Comparison of ENCODE assay signal across 9 cellular contexts in genomic region chr13:74040200-74040599, GRCh38.
DNase-seq lines count a peak whose midpoint lies in the region; ATAC-seq and TF ChIP-seq lines count a peak whose summit lies in the region.
"Had no signal": no experiment of that assay in that cellular context is flagged by ENCODE, and none has a peak within 500 bp of the region (broad histone marks: within the 10 kb centered on the region; RNA-seq: fewer than 3 reads in every experiment).

No MANE protein-coding gene starts in this region.

- peaks cover 4% of the 10 kb centered on the region; the same call in 1 of the 2 replicates for H3K4me1 ChIP-seq in H9 (ENCODE audit: insufficient read depth, low read length)
- H3K4me1 ChIP-seq in hepatocyte (ENCODE audit: insufficient read depth): no peaks in the 10 kb centered on the region

- H3K27ac ChIP-seq in H9 (ENCODE audit: insufficient read length, low read depth, low read length) (no peak overlapping the region), hepatocyte (no peak overlapping the region)

- no peak overlapping the region for H2BK20ac ChIP-seq in H9 (ENCODE audit: low read depth, low read length, poor library complexity, severe bottlenecking)

- H4K20me1 ChIP-seq in H9 (ENCODE audit: control insufficient read depth, insufficient read depth, insufficient read length) (no peaks in the 10 kb centered on the region), hepatocyte (ENCODE audit: insufficient read depth, poor library complexity, severe bottlenecking) (no peaks in the 10 kb centered on the region)

- TF ChIP-seq CTCF in H9 (conservative IDR thresholded peaks at IDR 0.05): peak; percentile 86
- 0 out of 2 replicates have a peak, but pooled peaks have one; percentile 3 for TF ChIP-seq CTCF in LNCaP clone FGC (IDR thresholded peaks at IDR 0.05; ENCODE audit: control insufficient read depth, extremely low read depth, insufficient read depth)
- peak; percentile 40 for TF ChIP-seq CTCF in hepatocyte (IDR thresholded peaks at IDR 0.05; ENCODE audit: poor library complexity)

- H3K9me2 ChIP-seq in hepatocyte (replicated peaks; ENCODE audit: insufficient read depth): no peaks in the 10 kb centered on the region

- no peak overlapping the region for H2BK15ac ChIP-seq in H9 (ENCODE audit: low read depth, low read length)

- no peak overlapping the region for H2BK120ac ChIP-seq in H9 (ENCODE audit: low read depth, low read length, poor library complexity, severe bottlenecking)

- H2BK5ac ChIP-seq in H9 (ENCODE audit: insufficient read length, low read length): no peak overlapping the region

- WGBS in H9 (ENCODE audit: extremely low coverage, insufficient read length, low lambda C conversion rate): no CpG with 5 or more reads among the region's 4 CpGs
- WGBS in hepatocyte (ENCODE audit: low lambda C conversion rate, missing lambda C conversion rate): 39% methylated on average over 4 of the region's 4 CpGs

- H4K5ac ChIP-seq in H9 (ENCODE audit: insufficient read length, low read depth, low read length): no peak overlapping the region

- intact Hi-C loops in activated naive CD4-positive, alpha-beta T cell treated with anti-CD3 and anti-CD28 coated beads for 36 hours (cut with micrococcal nuclease): no loop called here

- no peak overlapping the region for H3K23ac ChIP-seq in H9 (ENCODE audit: insufficient read length, low read depth, low read length)

- CTCF ChIA-PET in activated naive CD4-positive, alpha-beta T cell treated with anti-CD3 and anti-CD28 coated beads for 36 hours (lab: Charles Lee): interaction anchor here (0.5 to 1.2 kb wide), 4 partner anchors 13 to 146 kb away, joined by 3 to 5 read pairs (median 3); no protein-coding TSS in a partner anchor

- no peak overlapping the region for H2AK5ac ChIP-seq in H9 (ENCODE audit: insufficient read length, low read length)

- H3K4me3 ChIP-seq in LNCaP clone FGC (ENCODE audit: low read depth, low read length) (no peak overlapping the region), hepatocyte (no peak overlapping the region)

- H3K4ac ChIP-seq in H9 (ENCODE audit: low read depth, low read length): no peak overlapping the region

- H3K4me3 Mint-ChIP-seq in activated naive CD4-positive, alpha-beta T cell treated with anti-CD3 and anti-CD28 coated beads for 36 hours: no peak overlapping the region
- no peak overlapping the region for H3K4me3 Mint-ChIP-seq in H9
- no peak overlapping the region for H3K4me3 Mint-ChIP-seq in stimulated activated effector memory CD8-positive, alpha-beta T cell treated with anti-CD3 and anti-CD28 coated beads, Interleukin-12 subunit alpha, Interleukin-12 subunit beta, amount 100 ng/mL, for 72 hours
- H3K4me3 Mint-ChIP-seq: stimulated activated naive CD8-positive, alpha-beta T cell treated with anti-CD3 and anti-CD28 coated beads, Interleukin-15, amount 100 ng/mL, for 72 hours had no signal

- H3K18ac ChIP-seq in H9 (ENCODE audit: insufficient read length, low read depth, low read length): no peak overlapping the region

- no peak overlapping the region for H3K4me2 ChIP-seq in H9 (ENCODE audit: insufficient read depth, insufficient read length, low read length)
- no peak overlapping the region for H3K4me2 ChIP-seq in hepatocyte

- no peak overlapping the region for H3T11ph ChIP-seq in H9 (ENCODE audit: low read length)

- no peaks in the 10 kb centered on the region for H3K36me3 ChIP-seq in hepatocyte (replicated peaks; ENCODE audit: insufficient read depth, low read depth)

- H3K79me2 ChIP-seq in H9 (ENCODE audit: insufficient read depth, low read length) (no peaks in the 10 kb centered on the region), hepatocyte (peaks cover 76% of the 10 kb centered on the region)

- H4K8ac ChIP-seq in H9 (replicated peaks; ENCODE audit: insufficient read length, low read depth, low read length): no peak overlapping the region

- H3K9ac ChIP-seq in H9 (ENCODE audit: extremely low read depth, insufficient read length, low read length): no peak overlapping the region

- H4K91ac ChIP-seq in H9 (ENCODE audit: insufficient read length, low read depth, low read length): no peak overlapping the region

- peaks cover 62% of the 10 kb centered on the region for H3K4me1 Mint-ChIP-seq in activated naive CD4-positive, alpha-beta T cell treated with anti-CD3 and anti-CD28 coated beads for 36 hours (ENCODE audit: low read depth)
- H3K4me1 Mint-ChIP-seq in H9: peaks cover 39 to 40% of the 10 kb centered on the region in 2 experiments
- H3K4me1 Mint-ChIP-seq in stimulated activated effector memory CD8-positive, alpha-beta T cell treated with anti-CD3 and anti-CD28 coated beads, Interleukin-12 subunit alpha, Interleukin-12 subunit beta, amount 100 ng/mL, for 72 hours: peaks cover 71% of the 10 kb centered on the region

- H2AFZ ChIP-seq in H9 (ENCODE audit: low read length) (no peak overlapping the region), hepatocyte (no peak overlapping the region)

- peak; percentile 30 for DNase-seq in activated naive CD4-positive, alpha-beta T cell treated with anti-CD3 and anti-CD28 coated beads for 36 hours
- no peak for DNase-seq in activated naive CD4-positive, alpha-beta T cell (lab: John Stamatoyannopoulos, UW)
- DNase-seq in H9 (peak; percentile 88), LNCaP clone FGC (ENCODE audit: low read depth) (no peak), hepatocyte (ENCODE audit: low spot score) (peak; percentile 65), NCI-H446 treated with DMSO at 0.1 percent for 48 hours (lab: John Stamatoyannopoulos, UW) (no peak)
- peak; percentile 36 for DNase-seq in activated T-cell treated with anti-CD3 and anti-CD28 coated beads, Interleukin-2, amount 50 U/mL, for 1 hour
- DNase-seq in stimulated activated effector memory CD8-positive, alpha-beta T cell treated with anti-CD3 and anti-CD28 coated beads, Interleukin-12 subunit alpha, Interleukin-12 subunit beta, amount 100 ng/mL, for 72 hours (ENCODE audit: low spot score in 2 of 2): no peak

- H2BK12ac ChIP-seq in H9 (ENCODE audit: insufficient read length, low read depth, low read length): no peak overlapping the region

- H3K27me3 ChIP-seq in H9 (ENCODE audit: insufficient read depth, low read length): no peaks in the 10 kb centered on the region
- no peaks in the 10 kb centered on the region for H3K27me3 ChIP-seq in hepatocyte

- H3K27me3 Mint-ChIP-seq in activated naive CD4-positive, alpha-beta T cell treated with anti-CD3 and anti-CD28 coated beads for 36 hours (ENCODE audit: low read depth): no peaks in the 10 kb centered on the region
- no peaks in the 10 kb centered on the region for H3K27me3 Mint-ChIP-seq in H9 (ENCODE audit: low read depth)
- H3K27me3 Mint-ChIP-seq: stimulated activated naive CD8-positive, alpha-beta T cell treated with anti-CD3 and anti-CD28 coated beads, Interleukin-15, amount 100 ng/mL, for 72 hours had no signal

- no peaks in the 10 kb centered on the region for H3K23me2 ChIP-seq in H9 (ENCODE audit: insufficient read length, low read depth, low read length, poor library complexity, severe bottlenecking)

- no peak overlapping the region for H3K27ac Mint-ChIP-seq in activated naive CD4-positive, alpha-beta T cell treated with anti-CD3 and anti-CD28 coated beads for 36 hours
- H3K27ac Mint-ChIP-seq in H9: no peak overlapping the region
- no peak overlapping the region for H3K27ac Mint-ChIP-seq in stimulated activated effector memory CD8-positive, alpha-beta T cell treated with anti-CD3 and anti-CD28 coated beads, Interleukin-12 subunit alpha, Interleukin-12 subunit beta, amount 100 ng/mL, for 72 hours

- peaks cover 2% of the 10 kb centered on the region for H3K36me3 Mint-ChIP-seq in activated naive CD4-positive, alpha-beta T cell treated with anti-CD3 and anti-CD28 coated beads for 36 hours (ENCODE audit: low read depth)
- peaks cover 0 to 6% (median 1%) of the 10 kb centered on the region in 3 experiments; a peak in 4 of 7 replicates for H3K36me3 Mint-ChIP-seq in H9 (ENCODE audit: insufficient read depth in 1 of 3, low read depth in 3 of 3)
- peaks cover 5% of the 10 kb centered on the region for H3K36me3 Mint-ChIP-seq in stimulated activated effector memory CD8-positive, alpha-beta T cell treated with anti-CD3 and anti-CD28 coated beads, Interleukin-12 subunit alpha, Interleukin-12 subunit beta, amount 100 ng/mL, for 72 hours

- no peaks in the 10 kb centered on the region for H3K9me3 Mint-ChIP-seq in activated naive CD4-positive, alpha-beta T cell treated with anti-CD3 and anti-CD28 coated beads for 36 hours
- no peaks in the 10 kb centered on the region for H3K9me3 Mint-ChIP-seq in H9
- no peaks in the 10 kb centered on the region for H3K9me3 Mint-ChIP-seq in stimulated activated effector memory CD8-positive, alpha-beta T cell treated with anti-CD3 and anti-CD28 coated beads, Interleukin-12 subunit alpha, Interleukin-12 subunit beta, amount 100 ng/mL, for 72 hours
- H3K9me3 Mint-ChIP-seq: stimulated activated naive CD8-positive, alpha-beta T cell treated with anti-CD3 and anti-CD28 coated beads, Interleukin-15, amount 100 ng/mL, for 72 hours had no signal

- no peaks in the 10 kb centered on the region for H3K79me1 ChIP-seq in H9 (ENCODE audit: insufficient read depth, low read depth, low read length, poor library complexity, severe bottlenecking)

- H3K9me3 ChIP-seq in H9 (ENCODE audit: control insufficient read depth, low read depth, low read length): no peaks in the 10 kb centered on the region
- H3K9me3 ChIP-seq in hepatocyte (ENCODE audit: low read depth): no peaks in the 10 kb centered on the region

- peak; percentile 57 for ATAC-seq in stimulated activated effector memory CD8-positive, alpha-beta T cell treated with anti-CD3 and anti-CD28 coated beads, Interleukin-12 subunit alpha, Interleukin-12 subunit beta, amount 100 ng/mL, for 72 hours
- ATAC-seq: stimulated activated naive CD8-positive, alpha-beta T cell treated with anti-CD3 and anti-CD28 coated beads, Interleukin-15, amount 100 ng/mL, for 72 hours had no signal

- no peak overlapping the region for H3K14ac ChIP-seq in H9 (ENCODE audit: insufficient read depth, low read length)

- H3K56ac ChIP-seq in H9 (ENCODE audit: insufficient read length, low read depth, low read length): no peak overlapping the region

Comparison
In these comparisons a context has a peak if more than half of its experiments do, and no peak if none do; other contexts are left out.
1. DNase-seq: peak in activated naive CD4-positive, alpha-beta T cell treated with anti-CD3 and anti-CD28 coated beads for 36 hours (single experiment), H9 (single experiment), activated T-cell treated with anti-CD3 and anti-CD28 coated beads, Interleukin-2, amount 50 U/mL, for 1 hour (single experiment) and hepatocyte (single experiment); none in activated naive CD4-positive, alpha-beta T cell (0 of 4), LNCaP clone FGC (single experiment), stimulated activated effector memory CD8-positive, alpha-beta T cell treated with anti-CD3 and anti-CD28 coated beads, Interleukin-12 subunit alpha, Interleukin-12 subunit beta, amount 100 ng/mL, for 72 hours (0 of 2) and NCI-H446 treated with DMSO at 0.1 percent for 48 hours (single experiment).
2. CTCF ChIP-seq: peak in every context shown above with its lines; median percentile 86 in H9; 40 in hepatocyte; 3 in LNCaP clone FGC.